Comparison of ENCODE assay signal across 23 cellular contexts in genomic region chr3:16207031-16207430, GRCh38. TPM values are rescaled to one million over a fixed set of nuclear protein-coding genes. Genes with fewer than 3 reads are reported as not detected.
"Had no signal": no experiment of that assay in that cellular context is flagged by ENCODE, and none has a peak within 500 bp of the region (broad histone marks: within the 10 kb centered on the region; RNA-seq: fewer than 3 reads in every experiment).

No MANE protein-coding gene starts in this region.

- H3K27me3 ChIP-seq: colonic mucosa, gastrocnemius medialis, neutrophil, pancreas, right lobe of liver, thyroid gland, vagina had no signal

- DNase-seq: colonic mucosa; effector memory CD4-positive, alpha-beta T cell; erythroblast; esophagus squamous epithelium; gastrocnemius medialis; head of caudate nucleus; left ventricle myocardium superior; lower lobe of right lung; mucosa of descending colon; naive B cell; pancreas; right lobe of liver; small intestine; stimulated activated CD4-positive, alpha-beta T cell treated with anti-CD3 and anti-CD28 coated beads, Interleukin-15, amount 100 ng/mL, for 24 hours; stimulated activated CD4-positive, alpha-beta T cell treated with anti-CD3 and anti-CD28 coated beads, Interleukin-2, amount 100 ng/mL, for 48 hours; stimulated activated naive B cell treated with anti-CD40 and anti-IgM and Interleukin-4, amounts not matched to agents 10 μg/mL and 1 μg/mL and 100 μg/mL, for 72 hours; thyroid gland; trophoblast cell had no signal

- H3K4me3 ChIP-seq: colonic mucosa, esophagus squamous epithelium, gastrocnemius medialis, lower lobe of right lung, mucosa of descending colon, pancreas, right lobe of liver, thyroid gland, vagina had no signal

- H3K4me1 ChIP-seq: colonic mucosa, gastrocnemius medialis, lower lobe of right lung, pancreas, right lobe of liver, thyroid gland, vagina had no signal

- H3K36me3 ChIP-seq: colonic mucosa, lower lobe of right lung, neutrophil, pancreas, right lobe of liver, thyroid gland had no signal

- H3K27ac ChIP-seq: colonic mucosa, esophagus squamous epithelium, gastrocnemius medialis, lower lobe of right lung, neutrophil, pancreas, right lobe of liver, thyroid gland, vagina had no signal

RNA-seq across cellular contexts. Expression of gene GALNT15, which starts 32.6 kb away (rescaled TPM):
- total RNA-seq: natural killer cell treated with Interleukin-12 subunit alpha and Interleukin-12 subunit beta and Interleukin-15 and Interleukin-18, amount 100 ng/mL, for 72 hours; neural crest cell had no signal
- polyA plus RNA-seq: keratinocyte had no signal
